ENCODE assay signal across 1 cellular context in genomic region chr11:117072517-117073218, GRCh38.
TF ChIP-seq lines count a peak whose summit lies in the region.

No MANE protein-coding gene starts in this region.

TF ChIP-seq in K562, 482 proteins besides CTCF, POLR2A, EP300 and RAD21 (continued from another document and continues in another):
- TF ChIP-seq ZNF512 (tag; IDR thresholded peaks at IDR 0.05) (no peak), YY1 (IDR thresholded peaks at IDR 0.05; ENCODE audit: borderline replicate concordance in 1 of 3, control insufficient read depth in 1 of 3, extremely low read depth in 1 of 3, insufficient read depth in 3 of 3, insufficient read length in 1 of 3, insufficient replicate concordance in 2 of 3, low read depth in 1 of 3, low read length in 2 of 3) (no peak), NFE2 (IDR thresholded peaks at IDR 0.05; ENCODE audit: low read depth) (peak; percentile 91), E2F1 (CRISPR knock-in tag; IDR thresholded peaks at IDR 0.05) (no peak), ZBTB9 (CRISPR knock-in tag; IDR thresholded peaks at IDR 0.05) (no peak), HOMEZ (CRISPR knock-in tag; IDR thresholded peaks at IDR 0.05) (no peak), PRPF4 (IDR thresholded peaks at IDR 0.05; ENCODE audit: insufficient read depth, low read depth, low read length, poor library complexity, severe bottlenecking) (no peak), ZNF347 (CRISPR knock-in tag; IDR thresholded peaks at IDR 0.05; ENCODE audit: low read depth) (no peak), ARID3B (CRISPR knock-in tag; IDR thresholded peaks at IDR 0.05; ENCODE audit: borderline replicate concordance) (no peak), LCOR (CRISPR knock-in tag; IDR thresholded peaks at IDR 0.05) (no peak), ZBTB8A (IDR thresholded peaks at IDR 0.05; ENCODE audit: partially characterized antibody) (no peak), RNF219 (CRISPR knock-in tag; IDR thresholded peaks at IDR 0.05) (no peak), NELFE (IDR thresholded peaks at IDR 0.05; ENCODE audit: insufficient read depth, insufficient read length) (no peak), ZBTB7A (IDR thresholded peaks at IDR 0.05; ENCODE audit: borderline replicate concordance, control insufficient read depth, low read depth, low read length) (no peak), ZNF766 (CRISPR knock-in tag; conservative IDR thresholded peaks at IDR 0.05) (0 out of 2 replicates have a peak, but pooled peaks have one; percentile 38), IRF2 (CRISPR knock-in tag; IDR thresholded peaks at IDR 0.05) (no peak), ZC3H4 (CRISPR knock-in tag; IDR thresholded peaks at IDR 0.05; ENCODE audit: borderline replicate concordance) (no peak), BCL6 (CRISPR knock-in tag; IDR thresholded peaks at IDR 0.05) (no peak), NONO (IDR thresholded peaks at IDR 0.05; ENCODE audit: low read depth in 2 of 2, low read length in 1 of 2) (0 out of 4 replicates have a peak, but pooled peaks of 1 of the 2 experiments have one; percentile 39), ATF7 (IDR thresholded peaks at IDR 0.05) (peak; percentile 57; the same call in 1 of the 2 replicates), KLF16 (IDR thresholded peaks at IDR 0.05) (no peak), ZEB2 (IDR thresholded peaks at IDR 0.05) (no peak), CREM (IDR thresholded peaks at IDR 0.05; ENCODE audit: low read depth) (0 out of 2 replicates have a peak, but pooled peaks have one; percentile 18), NCOA6 (IDR thresholded peaks at IDR 0.05) (no peak), ZKSCAN3 (CRISPR knock-in tag; IDR thresholded peaks at IDR 0.05) (no peak), ETV1 (tag; conservative IDR thresholded peaks at IDR 0.05; ENCODE audit: low read depth) (no peak), HDAC3 (IDR thresholded peaks at IDR 0.05; ENCODE audit: borderline replicate concordance, partially characterized antibody) (peak; percentile 67), CCNT2 (IDR thresholded peaks at IDR 0.05; ENCODE audit: borderline replicate concordance, extremely low read depth, insufficient read length, low read depth, low read length) (peak; percentile 54), ZNF316 (IDR thresholded peaks at IDR 0.05) (peak; percentile 95), DMBX1 (CRISPR knock-in tag; IDR thresholded peaks at IDR 0.05; ENCODE audit: borderline replicate concordance) (no peak), SREBF2 (CRISPR knock-in tag; IDR thresholded peaks at IDR 0.05) (no peak), ZNF224 (CRISPR knock-in tag; IDR thresholded peaks at IDR 0.05) (no peak), DNMT1 (IDR thresholded peaks at IDR 0.05) (no peak), IRF9 (tag; IDR thresholded peaks at IDR 0.05) (no peak), STAG1 (CRISPR knock-in tag; IDR thresholded peaks at IDR 0.05; ENCODE audit: borderline replicate concordance) (no peak), KDM5B (IDR thresholded peaks at IDR 0.05; ENCODE audit: insufficient replicate concordance, low read depth, low read length) (no peak), ZBTB2 (IDR thresholded peaks at IDR 0.05) (peak; percentile 33; the same call in 1 of the 2 replicates), E2F8 (IDR thresholded peaks at IDR 0.05; ENCODE audit: low read depth, partially characterized antibody) (no peak), ZNF507 (tag; conservative IDR thresholded peaks at IDR 0.05) (no peak), SETDB1 (IDR thresholded peaks at IDR 0.05; ENCODE audit: low read length) (no peak), TBP (optimal IDR thresholded peaks at IDR 0.05; ENCODE audit: low read depth, low read length) (no peak), CBX5 (IDR thresholded peaks at IDR 0.05; ENCODE audit: borderline replicate concordance, low read depth) (no peak), CUX1 (CRISPR knock-in tag; IDR thresholded peaks at IDR 0.05) (no peak)
